11 cellular contexts compared by ENCODE assay signal in genomic region chr7:2258661-2259365, GRCh38. TPM values are rescaled to one million over a fixed set of nuclear protein-coding genes. Genes with fewer than 3 reads are reported as not detected.
A peak's percentile ranks its signal among the peaks of the same experiment; 100 is the strongest.
DNase-seq lines count a peak whose midpoint lies in the region; ATAC-seq and TF ChIP-seq lines count a peak whose summit lies in the region.
"Had no signal": no experiment of that assay in that cellular context is flagged by ENCODE, and none has a peak within 500 bp of the region (broad histone marks: within the 10 kb centered on the region; RNA-seq: fewer than 3 reads in every experiment).

No MANE protein-coding gene starts in this region.

- DNase-seq in H7 = peak; percentile 64
- DNase-seq in spleen = peak; percentile 83
- DNase-seq in A172 (ENCODE audit: low spot score) = no peak
- DNase-seq in T-helper 2 cell treated with Interferon-gamma antibody and Interleukin-4, amounts not matched to agents 5 μg/mL and 100 μg/mL, for 36 hours (ENCODE audit: low spot score) = no peak
- DNase-seq in Calu3 = no peak
- DNase-seq in iPS-NIHi7 (ENCODE audit: extremely low spot score) = no peak
- DNase-seq: activated CD4-positive, alpha-beta T cell treated with anti-CD3 and anti-CD28 coated beads, Interleukin-2, amount 50 U/mL, for 4 hours; amniotic stem cell; NCI-H446 treated with DMSO at 0.1 percent for 48 hours had no signal

- no peak overlapping the region for H3K27ac Mint-ChIP-seq in T-helper 2 cell treated with Interferon-gamma antibody and Interleukin-4, amounts not matched to agents 5 μg/mL and 100 μg/mL, for 36 hours
- H3K27ac Mint-ChIP-seq in Calu3 (ENCODE audit: unreplicated experiment) = no peak overlapping the region

- peaks cover 6% of the 10 kb centered on the region for H3K4me1 Mint-ChIP-seq in T-helper 2 cell treated with Interferon-gamma antibody and Interleukin-4, amounts not matched to agents 5 μg/mL and 100 μg/mL, for 36 hours (ENCODE audit: low read depth)
- peaks cover 15% of the 10 kb centered on the region for H3K4me1 Mint-ChIP-seq in Calu3 (ENCODE audit: low read depth, unreplicated experiment)

- no peaks in the 10 kb centered on the region for H3K27me3 Mint-ChIP-seq in T-helper 2 cell treated with Interferon-gamma antibody and Interleukin-4, amounts not matched to agents 5 μg/mL and 100 μg/mL, for 36 hours (ENCODE audit: low read depth)
- no peaks in the 10 kb centered on the region for H3K27me3 Mint-ChIP-seq in Calu3 (ENCODE audit: unreplicated experiment)

- intact Hi-C loops in spleen (cut with DNase I; ENCODE audit: low total_unique reads) = no loop called here
- intact Hi-C loops in Calu3 (cut with micrococcal nuclease; ENCODE audit: unreplicated experiment) = no loop called here

- BruUV-seq in Calu3 (replicated peaks; lab: Mats Ljungman, UMichigan) = no TSS peak

- H3K9me3 Mint-ChIP-seq in T-helper 2 cell treated with Interferon-gamma antibody and Interleukin-4, amounts not matched to agents 5 μg/mL and 100 μg/mL, for 36 hours = no peaks in the 10 kb centered on the region
- no peaks in the 10 kb centered on the region for H3K9me3 Mint-ChIP-seq in Calu3 (ENCODE audit: low read depth, unreplicated experiment)

- CTCF ChIA-PET in Calu3 (lab: Charles Lee) = no interaction called here

- H3K36me3 ChIP-seq in H7 (replicated peaks; ENCODE audit: control insufficient read depth, insufficient read depth, low read length) = no peaks in the 10 kb centered on the region; the same call in 1 of the 2 replicates
- H3K36me3 ChIP-seq in spleen = peaks cover 0 to 100% (median 69%) of the 10 kb centered on the region in 6 donors

- TF ChIP-seq POLR2A in GM19099 (IDR thresholded peaks at IDR 0.05; ENCODE audit: extremely low read depth, insufficient read length, low read depth) (peak; percentile 34), spleen (IDR thresholded peaks at IDR 0.05) (no peak)

- peak overlapping the region in 1 of 8 donors; percentile 47 for H3K27ac ChIP-seq in spleen

- TF ChIP-seq CTCF in spleen (IDR thresholded peaks at IDR 0.05 in 8 of 11, conservative IDR thresholded peaks at IDR 0.05 in 3 of 11) (no peak), Calu3 (IDR thresholded peaks at IDR 0.05; ENCODE audit: unreplicated experiment) (no peak)

- H3K9me3 ChIP-seq in spleen = no peaks in the 10 kb centered on the region

- no peaks in the 10 kb centered on the region for H3K27me3 ChIP-seq in H7 (ENCODE audit: control insufficient read depth, insufficient read depth, low read length)
- no peaks in the 10 kb centered on the region for H3K27me3 ChIP-seq in spleen (replicated peaks in 1 of 7)

- H3K4me3 Mint-ChIP-seq in T-helper 2 cell treated with Interferon-gamma antibody and Interleukin-4, amounts not matched to agents 5 μg/mL and 100 μg/mL, for 36 hours = no peak overlapping the region
- H3K4me3 Mint-ChIP-seq in Calu3 (ENCODE audit: low read depth, unreplicated experiment) = no peak overlapping the region

- 68 to 91% (median 82%) methylated on average over 9 to 34 of the region's 34 CpGs for WGBS in spleen, 5 donors

- H3K4me1 ChIP-seq in spleen = peaks cover 11 to 43% (median 28%) of the 10 kb centered on the region in 6 donors

- H3K4me3 ChIP-seq in H7 (ENCODE audit: insufficient read depth, low read depth, low read length) (no peak overlapping the region), spleen (no peak overlapping the region)

- peak; percentile 70 for ATAC-seq in HG03571 (IDR thresholded peaks at IDR 0.05; ENCODE audit: unreplicated experiment)

- peaks cover 2% of the 10 kb centered on the region for H3K36me3 Mint-ChIP-seq in T-helper 2 cell treated with Interferon-gamma antibody and Interleukin-4, amounts not matched to agents 5 μg/mL and 100 μg/mL, for 36 hours (ENCODE audit: low read depth)
- peaks cover 47% of the 10 kb centered on the region for H3K36me3 Mint-ChIP-seq in Calu3 (ENCODE audit: insufficient read depth, unreplicated experiment)

RNA-seq across cellular contexts. Expression of gene NUDT1, which starts 16.8 kb away (rescaled TPM):
- total RNA-seq in H7 (2014; rRNA removed; shearing (Covaris generic)) = 101 and 117 TPM in 2 replicates
- total RNA-seq in spleen (10 to 100 TPM; 13.7 to 29.4 (median 20.4) TPM), Calu3 (2022) (52.2 and 65.6 TPM in 2 replicates)
- 10 to 100 TPM; 38.2 to 69.3 (median 42.4) TPM for polyA plus RNA-seq in spleen
- 94.5 and 112 TPM in 2 replicates for total RNA-seq in A172 (2014; rRNA removed; shearing (Covaris generic))

RNA-seq across cellular contexts. Expression of gene MRM2, which starts 16.8 kb away (rescaled TPM):
- 25.8 and 32.6 TPM in 2 replicates for total RNA-seq in H7 (2014; rRNA removed; shearing (Covaris generic))
- 10 to 100 TPM; 19.0 to 24.7 (median 23.3) TPM for total RNA-seq in spleen
- polyA plus RNA-seq in spleen = 10 to 100 TPM; 24.1 to 35.8 (median 27.2) TPM
- total RNA-seq in A172 (2014; rRNA removed; shearing (Covaris generic)) = 62.2 TPM in 2 replicates
- total RNA-seq in Calu3 (2022) = 60.1 and 64.3 TPM in 2 replicates

RNA-seq across cellular contexts. Expression of gene MAD1L1, which starts 26.1 kb away (rescaled TPM):
- 44.7 and 63.0 TPM in 2 replicates for total RNA-seq in H7 (2014; rRNA removed; shearing (Covaris generic))
- total RNA-seq in spleen = 100 to 1,000 TPM in 1 of 7 donors, 10 to 100 TPM in 6; 47.3 to 104 (median 62.0) TPM
- 100 to 1,000 TPM in 1 of 3 donors, 10 to 100 TPM in 2; 48.8 to 118 (median 75.0) TPM for polyA plus RNA-seq in spleen
- total RNA-seq in A172 (2014; rRNA removed; shearing (Covaris generic)) = 70.3 and 127 TPM in 2 replicates
- 85.2 and 86.0 TPM in 2 replicates for total RNA-seq in Calu3 (2022)

RNA-seq across cellular contexts. Expression of gene SNX8, which starts 55.4 kb away (rescaled TPM):
- 23.2 and 28.2 TPM in 2 replicates for total RNA-seq in H7 (2014; rRNA removed; shearing (Covaris generic))
- total RNA-seq in spleen (100 to 1,000 TPM in 2 of 7 donors, 10 to 100 TPM in 5; 74.0 to 196 (median 93.6) TPM), Calu3 (2022) (57.0 and 70.3 TPM in 2 replicates)
- polyA plus RNA-seq in spleen = 10 to 100 TPM; 48.8 to 63.8 (median 52.1) TPM
- total RNA-seq in A172 (2014; rRNA removed; shearing (Covaris generic)) = 27.2 and 36.2 TPM in 2 replicates

Comparison
In these comparisons a context has a peak if more than half of its experiments do, and no peak if none do; other contexts are left out.
1. DNase-seq: peak in H7 (single experiment) and spleen (single experiment); none in A172 (single experiment), T-helper 2 cell treated with Interferon-gamma antibody and Interleukin-4, amounts not matched to agents 5 μg/mL and 100 μg/mL, for 36 hours (single experiment), Calu3 (single experiment) and iPS-NIHi7 (single experiment).